ENCODE assay signal across 1 cellular context in the genomic region with DNA sequence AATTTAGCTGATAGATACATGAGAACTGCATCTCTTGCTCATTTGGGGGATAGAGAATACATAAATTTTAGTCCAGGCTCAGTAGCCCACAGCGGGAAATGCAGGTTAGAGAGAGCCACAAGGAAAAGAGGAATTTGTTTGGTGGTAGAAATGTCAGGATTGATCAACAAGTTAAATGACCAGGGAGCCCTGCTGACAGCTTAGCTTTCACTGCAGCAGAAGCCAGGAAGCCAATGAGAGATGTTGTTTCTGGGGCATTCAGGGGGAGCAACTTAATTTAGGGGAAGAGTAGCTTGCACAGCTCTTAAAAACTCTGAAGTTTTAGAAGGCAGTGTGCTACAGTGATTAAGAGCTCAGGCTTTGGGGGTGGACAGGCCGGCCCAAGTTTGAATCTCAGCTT.
TF ChIP-seq lines count a peak whose summit lies in the region.

No MANE protein-coding gene starts in this region.

TF ChIP-seq in GM23338, 12 proteins besides CTCF, POLR2A, EP300 and RAD21 (continued from another document):
- TF ChIP-seq, protein P1, sequence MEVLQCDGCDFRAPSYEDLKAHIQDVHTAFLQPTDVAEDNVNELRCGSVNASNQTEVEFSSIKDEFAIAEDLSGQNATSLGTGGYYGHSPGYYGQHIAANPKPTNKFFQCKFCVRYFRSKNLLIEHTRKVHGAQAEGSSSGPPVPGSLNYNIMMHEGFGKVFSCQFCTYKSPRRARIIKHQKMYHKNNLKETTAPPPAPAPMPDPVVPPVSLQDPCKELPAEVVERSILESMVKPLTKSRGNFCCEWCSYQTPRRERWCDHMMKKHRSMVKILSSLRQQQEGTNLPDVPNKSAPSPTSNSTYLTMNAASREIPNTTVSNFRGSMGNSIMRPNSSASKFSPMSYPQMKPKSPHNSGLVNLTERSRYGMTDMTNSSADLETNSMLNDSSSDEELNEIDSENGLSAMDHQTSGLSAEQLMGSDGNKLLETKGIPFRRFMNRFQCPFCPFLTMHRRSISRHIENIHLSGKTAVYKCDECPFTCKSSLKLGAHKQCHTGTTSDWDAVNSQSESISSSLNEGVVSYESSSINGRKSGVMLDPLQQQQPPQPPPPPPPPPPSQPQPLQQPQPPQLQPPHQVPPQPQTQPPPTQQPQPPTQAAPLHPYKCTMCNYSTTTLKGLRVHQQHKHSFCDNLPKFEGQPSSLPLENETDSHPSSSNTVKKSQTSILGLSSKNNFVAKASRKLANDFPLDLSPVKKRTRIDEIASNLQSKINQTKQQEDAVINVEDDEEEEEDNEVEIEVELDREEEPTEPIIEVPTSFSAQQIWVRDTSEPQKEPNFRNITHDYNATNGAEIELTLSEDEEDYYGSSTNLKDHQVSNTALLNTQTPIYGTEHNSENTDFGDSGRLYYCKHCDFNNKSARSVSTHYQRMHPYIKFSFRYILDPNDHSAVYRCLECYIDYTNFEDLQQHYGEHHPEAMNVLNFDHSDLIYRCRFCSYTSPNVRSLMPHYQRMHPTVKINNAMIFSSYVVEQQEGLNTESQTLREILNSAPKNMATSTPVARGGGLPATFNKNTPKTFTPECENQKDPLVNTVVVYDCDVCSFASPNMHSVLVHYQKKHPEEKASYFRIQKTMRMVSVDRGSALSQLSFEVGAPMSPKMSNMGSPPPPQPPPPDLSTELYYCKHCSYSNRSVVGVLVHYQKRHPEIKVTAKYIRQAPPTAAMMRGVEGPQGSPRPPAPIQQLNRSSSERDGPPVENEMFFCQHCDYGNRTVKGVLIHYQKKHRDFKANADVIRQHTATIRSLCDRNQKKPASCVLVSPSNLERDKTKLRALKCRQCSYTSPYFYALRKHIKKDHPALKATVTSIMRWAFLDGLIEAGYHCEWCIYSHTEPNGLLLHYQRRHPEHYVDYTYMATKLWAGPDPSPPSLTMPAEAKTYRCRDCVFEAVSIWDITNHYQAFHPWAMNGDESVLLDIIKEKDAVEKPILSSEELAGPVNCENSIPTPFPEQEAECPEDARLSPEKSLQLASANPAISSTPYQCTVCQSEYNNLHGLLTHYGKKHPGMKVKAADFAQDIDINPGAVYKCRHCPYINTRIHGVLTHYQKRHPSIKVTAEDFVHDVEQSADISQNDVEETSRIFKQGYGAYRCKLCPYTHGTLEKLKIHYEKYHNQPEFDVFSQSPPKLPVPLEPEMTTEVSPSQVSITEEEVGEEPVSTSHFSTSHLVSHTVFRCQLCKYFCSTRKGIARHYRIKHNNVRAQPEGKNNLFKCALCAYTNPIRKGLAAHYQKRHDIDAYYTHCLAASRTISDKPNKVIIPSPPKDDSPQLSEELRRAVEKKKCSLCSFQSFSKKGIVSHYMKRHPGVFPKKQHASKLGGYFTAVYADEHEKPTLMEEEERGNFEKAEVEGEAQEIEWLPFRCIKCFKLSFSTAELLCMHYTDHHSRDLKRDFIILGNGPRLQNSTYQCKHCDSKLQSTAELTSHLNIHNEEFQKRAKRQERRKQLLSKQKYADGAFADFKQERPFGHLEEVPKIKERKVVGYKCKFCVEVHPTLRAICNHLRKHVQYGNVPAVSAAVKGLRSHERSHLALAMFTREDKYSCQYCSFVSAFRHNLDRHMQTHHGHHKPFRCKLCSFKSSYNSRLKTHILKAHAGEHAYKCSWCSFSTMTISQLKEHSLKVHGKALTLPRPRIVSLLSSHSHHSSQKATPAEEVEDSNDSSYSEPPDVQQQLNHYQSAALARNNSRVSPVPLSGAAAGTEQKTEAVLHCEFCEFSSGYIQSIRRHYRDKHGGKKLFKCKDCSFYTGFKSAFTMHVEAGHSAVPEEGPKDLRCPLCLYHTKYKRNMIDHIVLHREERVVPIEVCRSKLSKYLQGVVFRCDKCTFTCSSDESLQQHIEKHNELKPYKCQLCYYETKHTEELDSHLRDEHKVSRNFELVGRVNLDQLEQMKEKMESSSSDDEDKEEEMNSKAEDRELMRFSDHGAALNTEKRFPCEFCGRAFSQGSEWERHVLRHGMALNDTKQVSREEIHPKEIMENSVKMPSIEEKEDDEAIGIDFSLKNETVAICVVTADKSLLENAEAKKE (CRISPR knock-in tag; IDR thresholded peaks at IDR 0.05): no peak
- no peak for TF ChIP-seq CREB1 (CRISPR knock-in tag; IDR thresholded peaks at IDR 0.05; ENCODE audit: low read depth)
- no peak for TF ChIP-seq ZNF114 (CRISPR knock-in tag; IDR thresholded peaks at IDR 0.05)
- TF ChIP-seq, protein P2, sequence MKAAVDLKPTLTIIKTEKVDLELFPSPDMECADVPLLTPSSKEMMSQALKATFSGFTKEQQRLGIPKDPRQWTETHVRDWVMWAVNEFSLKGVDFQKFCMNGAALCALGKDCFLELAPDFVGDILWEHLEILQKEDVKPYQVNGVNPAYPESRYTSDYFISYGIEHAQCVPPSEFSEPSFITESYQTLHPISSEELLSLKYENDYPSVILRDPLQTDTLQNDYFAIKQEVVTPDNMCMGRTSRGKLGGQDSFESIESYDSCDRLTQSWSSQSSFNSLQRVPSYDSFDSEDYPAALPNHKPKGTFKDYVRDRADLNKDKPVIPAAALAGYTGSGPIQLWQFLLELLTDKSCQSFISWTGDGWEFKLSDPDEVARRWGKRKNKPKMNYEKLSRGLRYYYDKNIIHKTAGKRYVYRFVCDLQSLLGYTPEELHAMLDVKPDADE (IDR thresholded peaks at IDR 0.05): no peak
- no peak for TF ChIP-seq STAT1 (IDR thresholded peaks at IDR 0.05; ENCODE audit: unreplicated experiment)
- no peak for TF ChIP-seq JUNB (IDR thresholded peaks at IDR 0.05; ENCODE audit: unreplicated experiment)
- TF ChIP-seq ZNF331 (CRISPR knock-in tag; IDR thresholded peaks at IDR 0.05; ENCODE audit: low read depth): no peak
